In genomic region chr16:3155972-3156371, GRCh38 we compare ENCODE assay signal across 2 cellular contexts.
TF ChIP-seq lines count a peak whose summit lies in the region.

No MANE protein-coding gene starts in this region.

TF ChIP-seq in HepG2, 621 proteins besides CTCF, POLR2A, EP300 and RAD21:
- TF ChIP-seq ZBTB33 (CRISPR knock-in tag; IDR thresholded peaks at IDR 0.05) (no peak), ZNF121 (CRISPR knock-in tag; IDR thresholded peaks at IDR 0.05) (peak; percentile 93)

TF ChIP-seq in WTC11, 78 proteins besides CTCF, POLR2A, EP300 and RAD21:
- TF ChIP-seq ZNF423 (CRISPR knock-in tag; IDR thresholded peaks at IDR 0.05) (no peak), ZNF121 (CRISPR knock-in tag; IDR thresholded peaks at IDR 0.05) (peak; percentile 94)
